Comparison of ENCODE assay signal across 13 cellular contexts in genomic region chr13:110521946-110522345, GRCh38. TPM values are rescaled to one million over a fixed set of nuclear protein-coding genes. Genes with fewer than 3 reads are reported as not detected.
DNase-seq lines count a peak whose midpoint lies in the region; ATAC-seq, FAIRE-seq and TF ChIP-seq lines count a peak whose summit lies in the region.
"Had no signal": no experiment of that assay in that cellular context is flagged by ENCODE, and none has a peak within 500 bp of the region (broad histone marks: within the 10 kb centered on the region; RNA-seq: fewer than 3 reads in every experiment).

No MANE protein-coding gene starts in this region.

- H3K27ac ChIP-seq in K562 (ENCODE audit: extremely low read depth, low read depth, low read length): no peak overlapping the region

- no peaks in the 10 kb centered on the region for H3K36me3 ChIP-seq in K562 (ENCODE audit: control insufficient read depth, insufficient read depth, low read length)

- intact Hi-C loops in K562 (cut with micrococcal nuclease): no loop called here
- intact Hi-C loops in sciatic nerve (cut with DNase I): loop anchor here (5.0 kb wide), 1 partner anchor 40 kb away; the partner anchor contains the start of gene RAB20

- DNase-seq in GM10266 (ENCODE audit: extremely low spot score): peak; percentile 63
- DNase-seq in K562 (ENCODE audit: extremely low read depth in 1 of 4, low spot score in 3 of 4): no peak
- no peak for DNase-seq in sciatic nerve (ENCODE audit: low spot score)
- no peak for DNase-seq in cerebellar nuclear complex (lab: John Stamatoyannopoulos, UW)
- DNase-seq: activated CD8-positive, alpha-beta T cell treated with anti-CD3 and anti-CD28 coated beads, Interleukin-2, amount 10 ng/mL, durations not matched to agents 7 days and 5 days; CD4-positive, alpha-beta T cell; NK-92 treated with Interleukin-12 subunit alpha and Interleukin-12 subunit beta, amount 100 ng/mL, for 24 hours; T-helper 17 cell had no signal

- H3K4me1 ChIP-seq in K562 (replicated peaks in 1 of 2; ENCODE audit: control insufficient read depth in 2 of 2, insufficient read depth in 2 of 2, low read length in 2 of 2): peaks cover 13 to 43% of the 10 kb centered on the region in 2 experiments; a peak in 4 of 5 replicates

- H3K9me1 ChIP-seq in K562 (ENCODE audit: control insufficient read depth, insufficient read depth, low read length): no peaks in the 10 kb centered on the region

- no peak overlapping the region for H3K4me3 ChIP-seq in K562

- FAIRE-seq in K562 (lab: Jason Lieb, UNC): no peak

- no peak overlapping the region for H2AFZ ChIP-seq in K562 (ENCODE audit: low read depth, low read length)

- in situ Hi-C loops in K562 (cut with MboI): no loop called here

- 70% methylated on average over 6 of the region's 7 CpGs for WGBS in K562 (ENCODE audit: insufficient coverage, low coverage, missing lambda C conversion rate)

- no peaks in the 10 kb centered on the region for H3K79me2 ChIP-seq in K562 (ENCODE audit: control insufficient read depth, insufficient read depth, low read length)

- TF ChIP-seq POLR2A in K562 (conservative IDR thresholded peaks at IDR 0.05): no peak

- no peak overlapping the region for H3K4me2 ChIP-seq in K562 (ENCODE audit: insufficient read depth, low read length)

- TF ChIP-seq CTCF in GM10266 (IDR thresholded peaks at IDR 0.05; ENCODE audit: control insufficient read depth, insufficient read depth, low read depth, missing control alignments) (no peak), K562 (IDR thresholded peaks at IDR 0.05 in 2 of 3, conservative IDR thresholded peaks at IDR 0.05 in 1 of 3; ENCODE audit: insufficient read depth in 2 of 3, low read depth in 1 of 3, low read length in 3 of 3) (no peak)

- TF ChIP-seq RAD21 in Ishikawa (IDR thresholded peaks at IDR 0.05; ENCODE audit: low read depth): no peak
- no peak for TF ChIP-seq RAD21 in K562 (CRISPR knock-in tag; conservative IDR thresholded peaks at IDR 0.05 in 1 of 2, IDR thresholded peaks at IDR 0.05 in 1 of 2)

- CTCF ChIA-PET in K562 (lab: Yijun Ruan, JAX; ENCODE audit: low intra/inter-chr PET ratio): no interaction called here

- H3K9ac ChIP-seq in K562 (ENCODE audit: insufficient read depth in 1 of 2, low read depth in 2 of 2, low read length in 2 of 2): no peak overlapping the region

- H3K9me3 ChIP-seq in K562 (replicated peaks; ENCODE audit: control insufficient read depth, insufficient read depth, low read depth, low read length): no peaks in the 10 kb centered on the region

- no peaks in the 10 kb centered on the region for H3K27me3 ChIP-seq in K562 (ENCODE audit: control insufficient read depth in 2 of 2, insufficient read depth in 2 of 2, low read length in 2 of 2)

- POLR2A ChIA-PET in K562 (lab: Yijun Ruan, JAX): interaction anchor here (1.2 kb wide), 1 partner anchor 12 kb away, joined by 9 read pairs; no protein-coding TSS in a partner anchor

- BruUV-seq in K562 (replicated peaks; lab: Mats Ljungman, UMichigan): no TSS peak

- ATAC-seq in K562 (no peak), sciatic nerve (peak; percentile 11), GM19463 (IDR thresholded peaks at IDR 0.05; ENCODE audit: unreplicated experiment) (no peak), HG02588 (IDR thresholded peaks at IDR 0.05; ENCODE audit: unreplicated experiment) (no peak), GM21528 (IDR thresholded peaks at IDR 0.05; ENCODE audit: low FRiP score, unreplicated experiment) (no peak)
- ATAC-seq: activated CD8-positive, alpha-beta T cell treated with anti-CD3 and anti-CD28 coated beads, Interleukin-2, amount 10 ng/mL, durations not matched to agents 7 days and 5 days; activated naive CD4-positive, alpha-beta T cell treated with anti-CD3 and anti-CD28 coated beads, Interleukin-2, amount 50 U/mL, for 72 hours; T-helper 17 cell had no signal

- H4K20me1 ChIP-seq in K562 (replicated peaks; ENCODE audit: control insufficient read depth, insufficient read depth, low read length): no peaks in the 10 kb centered on the region

- TF ChIP-seq EP300 in Ishikawa (IDR thresholded peaks at IDR 0.05; ENCODE audit: borderline replicate concordance) (no peak), K562 (IDR thresholded peaks at IDR 0.05; ENCODE audit: low read length) (no peak)

TF ChIP-seq in Ishikawa, 13 proteins besides CTCF, POLR2A, EP300 and RAD21:
- TF ChIP-seq ZBTB7A (IDR thresholded peaks at IDR 0.05; ENCODE audit: low read depth) (no peak), CEBPB (IDR thresholded peaks at IDR 0.05) (0 out of 2 replicates have a peak, but pooled peaks have one; percentile 25)

TF ChIP-seq in K562, 482 proteins besides CTCF, POLR2A, EP300 and RAD21:
- TF ChIP-seq CEBPB (tag; IDR thresholded peaks at IDR 0.05) (peak; percentile 78), KAT7 (CRISPR knock-in tag; IDR thresholded peaks at IDR 0.05; ENCODE audit: borderline replicate concordance) (no peak)

RNA-seq across cellular contexts. Expression of gene RAB20, which starts 39.6 kb away (rescaled TPM):
- 1.3 and 3.9 TPM in 2 replicates for total RNA-seq in K562 (2011; cell fraction: chromatin; rRNA removed; ENCODE audit: low replicate concordance)
- 2.5 TPM in 2 replicates for total RNA-seq in K562 (2011; cell fraction: nucleolus; rRNA removed)
- total RNA-seq in K562 (2011; cell fraction: nucleoplasm; rRNA removed): 1.5 and 2.9 TPM in 2 replicates
- total RNA-seq in K562 (2014; rRNA removed) (9.2 and 12.4 TPM in 2 replicates), K562 (2014; rRNA removed; fragmentation: Illumina TruSeq; extraction: Trizol) (4.3 and 4.8 TPM in 2 replicates), K562 (2015; rRNA removed; fragmentation: Illumina TruSeq; extraction: Trizol) (6.7 and 7.7 TPM in 2 replicates), K562 (2021) (7.9 and 8.1 TPM in 2 replicates), sciatic nerve (23.8 TPM)
- polyA plus RNA-seq in K562 (2011; rRNA removed) (4.6 and 11.8 TPM in 2 replicates), K562 (2014; fragmentation: Illumina TruSeq; extraction: Trizol) (5.4 and 7.5 TPM in 2 replicates), K562 (2014; fragmentation: Nextera tagmentation; extraction: Ambion mirVana) (under 1 TPM; 0.62 to 0.82 TPM), K562 (2014; rRNA removed) (7.1 and 9.1 TPM in 2 replicates)
- 8.9 and 13.3 TPM in 2 replicates for polyA plus RNA-seq in K562 (2011; cell fraction: cytosol; rRNA removed)
- polyA plus RNA-seq in K562 (2011; cell fraction: nucleus; rRNA removed): 3.6 and 6.9 TPM in 2 replicates
- 10.1 and 10.6 TPM in 2 replicates for polyA plus RNA-seq in K562 (2012)
- 2.9 and 6.8 TPM in 2 replicates for polyA minus RNA-seq in K562 (2011; rRNA and poly(A)+ RNA removed)
- 2.9 and 9.6 TPM in 2 replicates for polyA minus RNA-seq in K562 (2011; cell fraction: cytosol; rRNA and poly(A)+ RNA removed)
- polyA minus RNA-seq in K562 (2011; cell fraction: nucleus; rRNA and poly(A)+ RNA removed): 1.9 and 4.2 TPM in 2 replicates
